8 cellular contexts compared by ENCODE assay signal in genomic region chr17:27457405-27457730, GRCh38. TPM values are rescaled to one million over a fixed set of nuclear protein-coding genes. Genes with fewer than 3 reads are reported as not detected.
A peak's percentile ranks its signal among the peaks of the same experiment; 100 is the strongest.
DNase-seq lines count a peak whose midpoint lies in the region; ATAC-seq, FAIRE-seq and TF ChIP-seq lines count a peak whose summit lies in the region.

No MANE protein-coding gene starts in this region.

- no peak for TF ChIP-seq RAD21 in A549 (conservative IDR thresholded peaks at IDR 0.05 in 1 of 2, IDR thresholded peaks at IDR 0.05 in 1 of 2)

- FAIRE-seq in A549 (lab: Jason Lieb, UNC) (no peak), urothelium cell line (lab: Jason Lieb, UNC) (no peak)

- WGBS in A549 (ENCODE audit: missing lambda C conversion rate) = 39% methylated on average over 7 of the region's 7 CpGs
- WGBS in HUES64 = 2% methylated on average over 7 of the region's 7 CpGs

- H3K36me3 ChIP-seq in HUES64 (ENCODE audit: insufficient read depth, low read length) = no peaks in the 10 kb centered on the region
- no peaks in the 10 kb centered on the region for H3K36me3 ChIP-seq in muscle layer of duodenum (ENCODE audit: control insufficient read depth in 1 of 2, insufficient read depth in 2 of 2, low read length in 2 of 2)

- ATAC-seq in A549 = no peak

- no peak for TF ChIP-seq CTCF in A549 (IDR thresholded peaks at IDR 0.05)
- TF ChIP-seq CTCF in chondrocyte (IDR thresholded peaks at IDR 0.05) = no peak

- H3K9me3 ChIP-seq in A549 (no peaks in the 10 kb centered on the region), HUES64 (ENCODE audit: insufficient read depth, low read depth, low read length) (no peaks in the 10 kb centered on the region), muscle layer of duodenum (ENCODE audit: control insufficient read depth in 1 of 2, low read length in 2 of 2) (no peaks in the 10 kb centered on the region)

- intact Hi-C loops in head of caudate nucleus (cut with DNase I) = loop anchor here (2.0 to 10.0 kb wide), 3 partner anchors 103 to 223 kb away; no protein-coding TSS in a partner anchor

- no peaks in the 10 kb centered on the region for H3K36me3 Mint-ChIP-seq in chondrocyte (ENCODE audit: low read depth)

- no peak for DNase-seq in A549 (ENCODE audit: low read depth in 1 of 2, low spot score in 1 of 2)
- no peak for DNase-seq in chondrocyte (ENCODE audit: low spot score)
- DNase-seq in head of caudate nucleus = no peak
- DNase-seq in urothelium cell line (ENCODE audit: low spot score) = no peak
- no peak for DNase-seq in stimulated activated CD4-positive, alpha-beta T cell treated with anti-CD3 and anti-CD28 coated beads, Interleukin-1b, Interleukin-23, amount 100 ng/mL, for 48 hours
- DNase-seq in ureter (ENCODE audit: low spot score) = no peak

- H3K4me3 Mint-ChIP-seq in chondrocyte (ENCODE audit: unreplicated experiment) = peak overlapping the region; percentile 92

- H3K9ac ChIP-seq in HUES64 (ENCODE audit: low read depth, low read length) = peak overlapping the region; percentile 40

- CTCF ChIA-PET in A549 (lab: Yijun Ruan, JAX) = interaction anchor here (0.7 to 8.7 kb wide), 12 partner anchors 15 to 152 kb away, joined by 3 to 141 read pairs (median 6); no protein-coding TSS in a partner anchor

- no peaks in the 10 kb centered on the region for H3K9me3 Mint-ChIP-seq in chondrocyte (ENCODE audit: low read depth)

- peak overlapping the region; percentile 55 for H3K27ac Mint-ChIP-seq in chondrocyte (ENCODE audit: unreplicated experiment)

- TF ChIP-seq POLR2A in A549 (IDR thresholded peaks at IDR 0.05; ENCODE audit: low read length) = no peak

- peaks cover 44% of the 10 kb centered on the region for H3K4me1 Mint-ChIP-seq in chondrocyte (ENCODE audit: low read depth)

- H3K27me3 Mint-ChIP-seq in chondrocyte (ENCODE audit: low read depth) = no peaks in the 10 kb centered on the region

- H3K27me3 ChIP-seq in HUES64 (ENCODE audit: insufficient read depth, low read length) = peaks cover 15% of the 10 kb centered on the region
- no peaks in the 10 kb centered on the region for H3K27me3 ChIP-seq in muscle layer of duodenum (ENCODE audit: low read depth, low read length)

- POLR2A ChIA-PET in A549 (lab: Yijun Ruan, JAX) = no interaction called here

- peaks cover 41% of the 10 kb centered on the region for H3K4me1 ChIP-seq in A549
- peaks cover 34% of the 10 kb centered on the region for H3K4me1 ChIP-seq in HUES64 (ENCODE audit: insufficient read depth, low read length)
- H3K4me1 ChIP-seq in muscle layer of duodenum (ENCODE audit: control insufficient read depth in 1 of 2, insufficient read depth in 2 of 2, low read length in 2 of 2) = peaks cover 6 to 20% of the 10 kb centered on the region in 2 donors

- peak overlapping the region; percentile 96 for H3K4me2 ChIP-seq in A549

- H3K27ac ChIP-seq in A549 (peak overlapping the region; percentile 86 to 95), HUES64 (ENCODE audit: low read depth, low read length) (no peak overlapping the region), muscle layer of duodenum (ENCODE audit: low read length) (no peak overlapping the region)

- no peak for TF ChIP-seq EP300 in A549 (IDR thresholded peaks at IDR 0.05)

- H3K4me3 ChIP-seq in A549 (peak overlapping the region; percentile 73), HUES64 (ENCODE audit: low read length) (peak overlapping the region; percentile 82), muscle layer of duodenum (ENCODE audit: low read depth in 1 of 2, low read length in 2 of 2) (peak overlapping the region; percentile 79 to 83)

TF ChIP-seq in A549, 52 proteins besides CTCF, POLR2A, EP300 and RAD21:
- TF ChIP-seq, protein P1, sequence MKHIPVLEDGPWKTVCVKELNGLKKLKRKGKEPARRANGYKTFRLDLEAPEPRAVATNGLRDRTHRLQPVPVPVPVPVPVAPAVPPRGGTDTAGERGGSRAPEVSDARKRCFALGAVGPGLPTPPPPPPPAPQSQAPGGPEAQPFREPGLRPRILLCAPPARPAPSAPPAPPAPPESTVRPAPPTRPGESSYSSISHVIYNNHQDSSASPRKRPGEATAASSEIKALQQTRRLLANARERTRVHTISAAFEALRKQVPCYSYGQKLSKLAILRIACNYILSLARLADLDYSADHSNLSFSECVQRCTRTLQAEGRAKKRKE (CRISPR knock-in tag; IDR thresholded peaks at IDR 0.05; ENCODE audit: low read depth) = no peak
- TF ChIP-seq MAX (IDR thresholded peaks at IDR 0.05) = no peak
- TF ChIP-seq, protein P2, sequence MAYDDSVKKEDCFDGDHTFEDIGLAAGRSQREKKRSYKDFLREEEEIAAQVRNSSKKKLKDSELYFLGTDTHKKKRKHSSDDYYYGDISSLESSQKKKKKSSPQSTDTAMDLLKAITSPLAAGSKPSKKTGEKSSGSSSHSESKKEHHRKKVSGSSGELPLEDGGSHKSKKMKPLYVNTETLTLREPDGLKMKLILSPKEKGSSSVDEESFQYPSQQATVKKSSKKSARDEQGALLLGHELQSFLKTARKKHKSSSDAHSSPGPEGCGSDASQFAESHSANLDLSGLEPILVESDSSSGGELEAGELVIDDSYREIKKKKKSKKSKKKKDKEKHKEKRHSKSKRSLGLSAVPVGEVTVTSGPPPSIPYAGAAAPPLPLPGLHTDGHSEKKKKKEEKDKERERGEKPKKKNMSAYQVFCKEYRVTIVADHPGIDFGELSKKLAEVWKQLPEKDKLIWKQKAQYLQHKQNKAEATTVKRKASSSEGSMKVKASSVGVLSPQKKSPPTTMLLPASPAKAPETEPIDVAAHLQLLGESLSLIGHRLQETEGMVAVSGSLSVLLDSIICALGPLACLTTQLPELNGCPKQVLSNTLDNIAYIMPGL (CRISPR knock-in tag; IDR thresholded peaks at IDR 0.05; ENCODE audit: borderline replicate concordance) = no peak
- no peak for TF ChIP-seq RNF2 (IDR thresholded peaks at IDR 0.05; ENCODE audit: borderline replicate concordance, low read depth)
- TF ChIP-seq HOXA7 (CRISPR knock-in tag; IDR thresholded peaks at IDR 0.05) = no peak
- no peak for TF ChIP-seq HOXB13 (CRISPR knock-in tag; IDR thresholded peaks at IDR 0.05; ENCODE audit: low read depth)
- TF ChIP-seq MAFK (IDR thresholded peaks at IDR 0.05; ENCODE audit: partially characterized antibody) = no peak
- TF ChIP-seq BHLHE40 (IDR thresholded peaks at IDR 0.05; ENCODE audit: low read depth, low read length) = no peak
- no peak for TF ChIP-seq JUNB (IDR thresholded peaks at IDR 0.05)
- no peak for TF ChIP-seq RCOR1 (IDR thresholded peaks at IDR 0.05; ENCODE audit: low read depth, low read length)
- TF ChIP-seq GATA3 (IDR thresholded peaks at IDR 0.05; ENCODE audit: borderline replicate concordance) = no peak
- no peak for TF ChIP-seq BCL3 (IDR thresholded peaks at IDR 0.05)
- no peak for TF ChIP-seq RFX5 (IDR thresholded peaks at IDR 0.05)

RNA-seq across cellular contexts. Expression of gene KSR1, which starts 1.1 kb away (rescaled TPM):
- polyA plus RNA-seq in A549 (2011; rRNA removed) = 13.3 and 23.0 TPM in 2 replicates
- 7.1 and 8.4 TPM in 2 replicates for polyA plus RNA-seq in A549 (2012; cell fraction: cytosol; rRNA removed)
- polyA plus RNA-seq in A549 (2012; cell fraction: nucleus; rRNA removed) = 27.8 and 32.1 TPM in 2 replicates
- polyA plus RNA-seq in A549 (2017; fragmentation: RNase III; extraction: RNeasy Plus Mini Kit Qiagen cat#74134 plus additional on column Dnase treatment) = 13.5 to 17.1 TPM (median 14.6 TPM) in 3 replicates
- polyA minus RNA-seq in A549 (2011; rRNA and poly(A)+ RNA removed) = 31.5 and 39.6 TPM in 2 replicates
- 15.2 TPM for polyA plus RNA-seq in HUES64 (2013, experiment 1 of 2)
- polyA plus RNA-seq in HUES64 (2013, experiment 2 of 2) = 12.9 TPM
- 52.9 to 60.6 TPM (median 59.3 TPM) in 3 replicates for total RNA-seq in chondrocyte
- total RNA-seq in ureter = 61.9 TPM

Comparison
In these comparisons a context has a peak if more than half of its experiments do, and no peak if none do; other contexts are left out.
1. H3K27ac ChIP-seq: peak in A549 (2 of 2); none in HUES64 (single experiment) and muscle layer of duodenum (single experiment).
2. Peak in every context shown above with its lines, with median percentiles within 50 percentile points of each other: H3K4me3 ChIP-seq.